9 cellular contexts compared by ENCODE assay signal in the genomic region with DNA sequence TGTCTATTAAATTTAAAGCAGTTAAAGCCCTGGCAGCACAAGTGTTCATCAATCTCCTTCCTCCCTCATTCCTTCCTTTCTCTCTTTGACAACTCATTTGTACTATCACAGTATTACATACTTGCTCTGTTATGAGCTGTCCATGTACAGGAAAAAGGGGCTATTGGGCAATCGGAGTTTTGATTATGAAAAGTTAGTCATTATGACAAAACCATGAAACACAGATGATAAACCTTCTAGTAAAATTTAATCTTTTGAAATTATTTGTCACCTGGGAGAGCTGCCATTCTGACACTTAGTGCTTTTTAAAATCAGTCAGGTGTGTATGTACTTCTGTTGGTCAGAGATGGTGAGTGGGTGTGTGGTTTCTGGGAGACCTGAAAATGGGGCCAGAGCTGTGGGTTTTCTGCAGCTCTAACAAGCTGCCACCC. TPM values are rescaled to one million over a fixed set of nuclear protein-coding genes. Genes with fewer than 3 reads are reported as not detected.
DNase-seq lines count a peak whose midpoint lies in the region.
"Had no signal": no experiment of that assay in that cellular context is flagged by ENCODE, and none has a peak within 500 bp of the region (broad histone marks: within the 10 kb centered on the region; RNA-seq: fewer than 3 reads in every experiment).

No MANE protein-coding gene starts in this region.

- peaks cover 63% of the 10 kb centered on the region for H3K4me1 Mint-ChIP-seq in activated CD4-positive, alpha-beta T cell treated with anti-CD3 and anti-CD28 coated beads, Interleukin-2, amount 10 ng/mL, durations not matched to agents 24 days and 14 days
- H3K4me1 Mint-ChIP-seq in activated T-helper 1 cell treated with anti-CD3 and anti-CD28 coated beads, Interleukin-12 subunit alpha, Interleukin-12 subunit beta, Interleukin-2, Interleukin-4 antibody, amounts not matched to agents 30 ng/mL and 10 ng/mL and 1 ng/mL, durations not matched to agents 14 hours and 24 hours and 36 hours (ENCODE audit: low read depth), result peaks cover 69% of the 10 kb centered on the region

- no peak overlapping the region for H3K4me3 Mint-ChIP-seq in activated CD4-positive, alpha-beta T cell treated with anti-CD3 and anti-CD28 coated beads, Interleukin-2, amount 10 ng/mL, durations not matched to agents 24 days and 14 days
- H3K4me3 Mint-ChIP-seq in activated T-helper 1 cell treated with anti-CD3 and anti-CD28 coated beads, Interleukin-12 subunit alpha, Interleukin-12 subunit beta, Interleukin-2, Interleukin-4 antibody, amounts not matched to agents 30 ng/mL and 10 ng/mL and 1 ng/mL, durations not matched to agents 14 hours and 24 hours and 36 hours, result no peak overlapping the region

- no peaks in the 10 kb centered on the region for H3K27me3 Mint-ChIP-seq in activated CD4-positive, alpha-beta T cell treated with anti-CD3 and anti-CD28 coated beads, Interleukin-2, amount 10 ng/mL, durations not matched to agents 24 days and 14 days
- no peaks in the 10 kb centered on the region for H3K27me3 Mint-ChIP-seq in activated T-helper 1 cell treated with anti-CD3 and anti-CD28 coated beads, Interleukin-12 subunit alpha, Interleukin-12 subunit beta, Interleukin-2, Interleukin-4 antibody, amounts not matched to agents 30 ng/mL and 10 ng/mL and 1 ng/mL, durations not matched to agents 14 hours and 24 hours and 36 hours (ENCODE audit: insufficient read depth)

- DNase-seq in activated CD4-positive, alpha-beta T cell treated with anti-CD3 and anti-CD28 coated beads, Interleukin-2, amount 10 ng/mL, durations not matched to agents 24 days and 14 days, result no peak
- no peak for DNase-seq in activated CD4-positive, alpha-beta T cell treated with anti-CD3 and anti-CD28 coated beads for 4 hours
- DNase-seq in activated T-helper 1 cell treated with anti-CD3 and anti-CD28 coated beads, Interleukin-12 subunit alpha, Interleukin-12 subunit beta, Interleukin-2, Interleukin-4 antibody, amounts not matched to agents 30 ng/mL and 10 ng/mL and 1 ng/mL, durations not matched to agents 14 hours and 24 hours and 36 hours (ENCODE audit: low spot score), result no peak
- DNase-seq in hepatic stellate cell (ENCODE audit: low spot score) (peak; percentile 77), stromal cell of bone marrow (ENCODE audit: low read depth) (peak; percentile 72), NCI-H82 (lab: John Stamatoyannopoulos, UW) (no peak), Ammon's horn (ENCODE audit: low spot score) (no peak), OCI-M1 (lab: John Stamatoyannopoulos, UW) (no peak)
- DNase-seq: BE2C had no signal

- H3K9me3 Mint-ChIP-seq in activated CD4-positive, alpha-beta T cell treated with anti-CD3 and anti-CD28 coated beads, Interleukin-2, amount 10 ng/mL, durations not matched to agents 24 days and 14 days, result no peaks in the 10 kb centered on the region
- no peaks in the 10 kb centered on the region for H3K9me3 Mint-ChIP-seq in activated T-helper 1 cell treated with anti-CD3 and anti-CD28 coated beads, Interleukin-12 subunit alpha, Interleukin-12 subunit beta, Interleukin-2, Interleukin-4 antibody, amounts not matched to agents 30 ng/mL and 10 ng/mL and 1 ng/mL, durations not matched to agents 14 hours and 24 hours and 36 hours

- H3K36me3 Mint-ChIP-seq in activated CD4-positive, alpha-beta T cell treated with anti-CD3 and anti-CD28 coated beads, Interleukin-2, amount 10 ng/mL, durations not matched to agents 24 days and 14 days (ENCODE audit: low read depth), result peaks cover 3% of the 10 kb centered on the region
- H3K36me3 Mint-ChIP-seq in activated T-helper 1 cell treated with anti-CD3 and anti-CD28 coated beads, Interleukin-12 subunit alpha, Interleukin-12 subunit beta, Interleukin-2, Interleukin-4 antibody, amounts not matched to agents 30 ng/mL and 10 ng/mL and 1 ng/mL, durations not matched to agents 14 hours and 24 hours and 36 hours (ENCODE audit: low read depth), result no peaks in the 10 kb centered on the region

- intact Hi-C loops in activated CD4-positive, alpha-beta T cell treated with anti-CD3 and anti-CD28 coated beads, Interleukin-2, amount 10 ng/mL, durations not matched to agents 24 days and 14 days (cut with micrococcal nuclease), result loop anchor here (1.0 to 5.0 kb wide), 5 partner anchors 18 to 318 kb away; a partner anchor contains a TSS
- intact Hi-C loops in activated T-helper 1 cell treated with anti-CD3 and anti-CD28 coated beads, Interleukin-12 subunit alpha, Interleukin-12 subunit beta, Interleukin-2, Interleukin-4 antibody, amounts not matched to agents 30 ng/mL and 10 ng/mL and 1 ng/mL, durations not matched to agents 14 hours and 24 hours and 36 hours (cut with micrococcal nuclease), result loop anchor here (1.0 to 5.0 kb wide), 8 partner anchors 8 to 84 kb away; a partner anchor contains a TSS

- H3K27ac Mint-ChIP-seq in activated CD4-positive, alpha-beta T cell treated with anti-CD3 and anti-CD28 coated beads, Interleukin-2, amount 10 ng/mL, durations not matched to agents 24 days and 14 days, result peak overlapping the region; percentile 65
- H3K27ac Mint-ChIP-seq in activated T-helper 1 cell treated with anti-CD3 and anti-CD28 coated beads, Interleukin-12 subunit alpha, Interleukin-12 subunit beta, Interleukin-2, Interleukin-4 antibody, amounts not matched to agents 30 ng/mL and 10 ng/mL and 1 ng/mL, durations not matched to agents 14 hours and 24 hours and 36 hours, result peak overlapping the region; percentile 37

RNA-seq across cellular contexts. Expression of a gene that starts 39.4 kb away (rescaled TPM):
- total RNA-seq in activated CD4-positive, alpha-beta T cell treated with anti-CD3 and anti-CD28 coated beads, Interleukin-2, amount 10 ng/mL, durations not matched to agents 24 days and 14 days, result 41.2 and 42.6 TPM in 2 replicates
- total RNA-seq in activated T-helper 1 cell treated with anti-CD3 and anti-CD28 coated beads, Interleukin-12 subunit alpha, Interleukin-12 subunit beta, Interleukin-2, Interleukin-4 antibody, amounts not matched to agents 30 ng/mL and 10 ng/mL and 1 ng/mL, durations not matched to agents 14 hours and 24 hours and 36 hours, result 54.3 and 54.5 TPM in 2 replicates

Comparison
In these comparisons a context has a peak if more than half of its experiments do, and no peak if none do; other contexts are left out.
1. DNase-seq: peak in hepatic stellate cell (single experiment) and stromal cell of bone marrow (single experiment); none in activated CD4-positive, alpha-beta T cell treated with anti-CD3 and anti-CD28 coated beads, Interleukin-2, amount 10 ng/mL, durations not matched to agents 24 days and 14 days (single experiment), activated CD4-positive, alpha-beta T cell treated with anti-CD3 and anti-CD28 coated beads for 4 hours (0 of 2), activated T-helper 1 cell treated with anti-CD3 and anti-CD28 coated beads, Interleukin-12 subunit alpha, Interleukin-12 subunit beta, Interleukin-2, Interleukin-4 antibody, amounts not matched to agents 30 ng/mL and 10 ng/mL and 1 ng/mL, durations not matched to agents 14 hours and 24 hours and 36 hours (single experiment), NCI-H82 (single experiment), Ammon's horn (single experiment) and OCI-M1 (single experiment).